11 cellular contexts compared by ENCODE assay signal in the genomic region with DNA sequence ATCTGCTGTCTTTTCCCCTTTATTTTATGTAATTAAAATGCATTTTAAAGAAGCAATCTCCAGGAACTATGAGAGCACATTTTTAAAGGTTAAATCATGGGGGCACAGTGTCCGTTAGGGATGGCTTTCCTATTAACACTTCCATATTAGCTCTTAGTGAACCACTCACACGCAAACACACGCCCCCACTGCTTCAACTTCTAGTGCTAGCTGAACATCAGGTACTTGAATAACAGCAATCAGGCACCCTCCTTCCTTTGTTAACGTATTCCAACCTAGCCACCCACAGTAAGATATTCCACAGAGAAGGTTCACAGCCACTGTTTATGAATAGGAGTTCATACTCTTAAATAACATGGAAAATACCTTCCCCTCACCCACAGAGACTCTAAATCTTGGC. TPM values are rescaled to one million over a fixed set of nuclear protein-coding genes. Genes with fewer than 3 reads are reported as not detected.
A peak's percentile ranks its signal among the peaks of the same experiment; 100 is the strongest.
DNase-seq lines count a peak whose midpoint lies in the region; ATAC-seq and TF ChIP-seq lines count a peak whose summit lies in the region.
"Had no signal": no experiment of that assay in that cellular context is flagged by ENCODE, and none has a peak within 500 bp of the region (broad histone marks: within the 10 kb centered on the region; RNA-seq: fewer than 3 reads in every experiment).

No MANE protein-coding gene starts in this region.

- H3K9ac ChIP-seq in OCI-LY1 (ENCODE audit: low read length) (peak overlapping the region; percentile 41; the same call in 1 of the 2 replicates), trophoblast cell (ENCODE audit: low read length) (no peak overlapping the region)

- peak overlapping the region; percentile 24 for H3K27ac Mint-ChIP-seq in T-helper 2 cell treated with Interferon-gamma antibody and Interleukin-4, amounts not matched to agents 5 μg/mL and 100 μg/mL, for 36 hours
- H3K27ac Mint-ChIP-seq in stimulated activated effector memory CD8-positive, alpha-beta T cell treated with anti-CD3 and anti-CD28 coated beads, Interleukin-12 subunit alpha, Interleukin-12 subunit beta, amount 100 ng/mL, for 72 hours = no peak overlapping the region
- H3K27ac Mint-ChIP-seq: stimulated activated naive CD8-positive, alpha-beta T cell treated with anti-CD3 and anti-CD28 coated beads, Interleukin-15, Interleukin-2, amounts not matched to agents 100 ng/mL and 50 ng/mL, for 24 hours had no signal

- no peak overlapping the region for H2AK5ac ChIP-seq in trophoblast cell (ENCODE audit: low read length)

- H2BK12ac ChIP-seq in trophoblast cell (ENCODE audit: low read length) = no peak overlapping the region

- H3K27ac ChIP-seq in OCI-LY1 (ENCODE audit: low read depth, low read length, poor library complexity, severe bottlenecking) (peak overlapping the region; percentile 64), trophoblast cell (ENCODE audit: low read depth, low read length) (no peak overlapping the region)
- H3K27ac ChIP-seq: heart right ventricle had no signal

- H3K36me3 ChIP-seq in OCI-LY1 (ENCODE audit: insufficient read depth, low read length) (no peaks in the 10 kb centered on the region), trophoblast cell (ENCODE audit: control insufficient read depth in 1 of 2, insufficient read depth in 2 of 2, low read length in 2 of 2) (no peaks in the 10 kb centered on the region)
- H3K36me3 ChIP-seq: heart right ventricle had no signal

- no peak overlapping the region for H4K12ac ChIP-seq in trophoblast cell (ENCODE audit: low read depth, low read length)

- H3K4me1 Mint-ChIP-seq in T-helper 2 cell treated with Interferon-gamma antibody and Interleukin-4, amounts not matched to agents 5 μg/mL and 100 μg/mL, for 36 hours (ENCODE audit: low read depth) = peaks cover 21% of the 10 kb centered on the region
- peaks cover 26% of the 10 kb centered on the region for H3K4me1 Mint-ChIP-seq in stimulated activated effector memory CD8-positive, alpha-beta T cell treated with anti-CD3 and anti-CD28 coated beads, Interleukin-12 subunit alpha, Interleukin-12 subunit beta, amount 100 ng/mL, for 72 hours

- no peak overlapping the region for H4K8ac ChIP-seq in trophoblast cell (ENCODE audit: low read depth, low read length)

- peaks cover 52% of the 10 kb centered on the region for H3K4me1 ChIP-seq in OCI-LY1 (ENCODE audit: insufficient read depth, low read length, severe bottlenecking)
- peaks cover 0 to 3% of the 10 kb centered on the region in 2 experiments for H3K4me1 ChIP-seq in trophoblast cell (ENCODE audit: control insufficient read depth in 1 of 2, insufficient read depth in 2 of 2, low read length in 2 of 2)

- H3K27me3 ChIP-seq in OCI-LY1 (ENCODE audit: insufficient read depth, low read length) (no peaks in the 10 kb centered on the region), trophoblast cell (ENCODE audit: insufficient read depth, low read length) (no peaks in the 10 kb centered on the region)

- H2BK5ac ChIP-seq in trophoblast cell (ENCODE audit: low read depth, low read length, poor library complexity) = no peak overlapping the region

- peak overlapping the region; percentile 54 for H3K4me3 Mint-ChIP-seq in T-helper 2 cell treated with Interferon-gamma antibody and Interleukin-4, amounts not matched to agents 5 μg/mL and 100 μg/mL, for 36 hours
- peak overlapping the region; percentile 38 for H3K4me3 Mint-ChIP-seq in stimulated activated effector memory CD8-positive, alpha-beta T cell treated with anti-CD3 and anti-CD28 coated beads, Interleukin-12 subunit alpha, Interleukin-12 subunit beta, amount 100 ng/mL, for 72 hours

- no peak for TF ChIP-seq CTCF in OCI-LY1 (IDR thresholded peaks at IDR 0.05; ENCODE audit: low read length)

- no peak overlapping the region for H3K23ac ChIP-seq in trophoblast cell (ENCODE audit: low read length)

- no peaks in the 10 kb centered on the region for H4K20me1 ChIP-seq in OCI-LY1 (ENCODE audit: insufficient read depth, low read length)

- WGBS in trophoblast cell (ENCODE audit: extremely low coverage, insufficient coverage, insufficient read length) = no CpG with 5 or more reads among the region's 4 CpGs

- H3K9me3 Mint-ChIP-seq in T-helper 2 cell treated with Interferon-gamma antibody and Interleukin-4, amounts not matched to agents 5 μg/mL and 100 μg/mL, for 36 hours = no peaks in the 10 kb centered on the region
- H3K9me3 Mint-ChIP-seq in stimulated activated effector memory CD8-positive, alpha-beta T cell treated with anti-CD3 and anti-CD28 coated beads, Interleukin-12 subunit alpha, Interleukin-12 subunit beta, amount 100 ng/mL, for 72 hours = no peaks in the 10 kb centered on the region
- H3K9me3 Mint-ChIP-seq: stimulated activated naive CD8-positive, alpha-beta T cell treated with anti-CD3 and anti-CD28 coated beads, Interleukin-15, Interleukin-2, amounts not matched to agents 100 ng/mL and 50 ng/mL, for 24 hours had no signal

- H3K18ac ChIP-seq in trophoblast cell (ENCODE audit: low read length) = no peak overlapping the region

- H3K4me2 ChIP-seq in OCI-LY1 (ENCODE audit: low read length) (peak overlapping the region; percentile 79), trophoblast cell (ENCODE audit: low read length) (no peak overlapping the region)

- no peak for DNase-seq in T-helper 2 cell treated with Interferon-gamma antibody and Interleukin-4, amounts not matched to agents 5 μg/mL and 100 μg/mL, for 36 hours (ENCODE audit: low spot score)
- no peak for DNase-seq in T-helper 2 cell
- DNase-seq in stimulated activated effector memory CD8-positive, alpha-beta T cell treated with anti-CD3 and anti-CD28 coated beads, Interleukin-12 subunit alpha, Interleukin-12 subunit beta, amount 100 ng/mL, for 72 hours (ENCODE audit: low spot score in 2 of 2) = no peak
- DNase-seq in NCI-H345 treated with DMSO at 0.1 percent for 48 hours (lab: John Stamatoyannopoulos, UW; ENCODE audit: unreplicated experiment) = no peak
- no peak for DNase-seq in NCI-H187 treated with DMSO at 0.1 percent for 48 hours (lab: John Stamatoyannopoulos, UW)
- no peak for DNase-seq in trophoblast cell
- DNase-seq: heart right ventricle had no signal

- H3K36me3 Mint-ChIP-seq in T-helper 2 cell treated with Interferon-gamma antibody and Interleukin-4, amounts not matched to agents 5 μg/mL and 100 μg/mL, for 36 hours (ENCODE audit: low read depth) = no peaks in the 10 kb centered on the region
- H3K36me3 Mint-ChIP-seq in stimulated activated effector memory CD8-positive, alpha-beta T cell treated with anti-CD3 and anti-CD28 coated beads, Interleukin-12 subunit alpha, Interleukin-12 subunit beta, amount 100 ng/mL, for 72 hours = no peaks in the 10 kb centered on the region

- H2AFZ ChIP-seq in OCI-LY1 (ENCODE audit: low read length) (no peak overlapping the region), trophoblast cell (ENCODE audit: insufficient read depth, low read length, poor library complexity) (no peak overlapping the region)

- H3K79me1 ChIP-seq in trophoblast cell (ENCODE audit: low read length) = no peaks in the 10 kb centered on the region

- no peaks in the 10 kb centered on the region for H3F3A ChIP-seq in OCI-LY1 (ENCODE audit: insufficient read depth, low read length)

- H3K9me2 ChIP-seq in OCI-LY1 (ENCODE audit: low read depth, low read length) = no peaks in the 10 kb centered on the region

- H3K79me2 ChIP-seq in OCI-LY1 (ENCODE audit: insufficient read depth, low read length) (no peaks in the 10 kb centered on the region), trophoblast cell (ENCODE audit: control insufficient read depth, insufficient read depth, low read length, poor library complexity) (no peaks in the 10 kb centered on the region)

- H3K27me3 Mint-ChIP-seq in T-helper 2 cell treated with Interferon-gamma antibody and Interleukin-4, amounts not matched to agents 5 μg/mL and 100 μg/mL, for 36 hours (ENCODE audit: low read depth) = peaks cover 13% of the 10 kb centered on the region
- H3K27me3 Mint-ChIP-seq: stimulated activated naive CD8-positive, alpha-beta T cell treated with anti-CD3 and anti-CD28 coated beads, Interleukin-15, Interleukin-2, amounts not matched to agents 100 ng/mL and 50 ng/mL, for 24 hours had no signal

- no peak overlapping the region for H3K14ac ChIP-seq in trophoblast cell (ENCODE audit: low read length)

- peak; percentile 15 for ATAC-seq in HG03060 (IDR thresholded peaks at IDR 0.05; ENCODE audit: low read depth, unreplicated experiment)
- ATAC-seq in stimulated activated effector memory CD8-positive, alpha-beta T cell treated with anti-CD3 and anti-CD28 coated beads, Interleukin-12 subunit alpha, Interleukin-12 subunit beta, amount 100 ng/mL, for 72 hours = no peak
- ATAC-seq: heart right ventricle had no signal

- H3K9me3 ChIP-seq in OCI-LY1 (ENCODE audit: low read length) (no peaks in the 10 kb centered on the region), trophoblast cell (ENCODE audit: insufficient read depth, low read depth, low read length) (no peaks in the 10 kb centered on the region)
- H3K9me3 ChIP-seq: heart right ventricle had no signal

- no peak overlapping the region for H4K91ac ChIP-seq in trophoblast cell (ENCODE audit: low read depth, low read length)

- no peak overlapping the region for H2BK120ac ChIP-seq in trophoblast cell (ENCODE audit: insufficient read depth, low read length, poor library complexity)

- H3K4ac ChIP-seq in trophoblast cell (ENCODE audit: low read depth, low read length) = no peak overlapping the region

- peak overlapping the region; percentile 42 for H3K4me3 ChIP-seq in OCI-LY1 (ENCODE audit: low read depth, low read length, poor library complexity, severe bottlenecking)
- no peak overlapping the region for H3K4me3 ChIP-seq in trophoblast cell (ENCODE audit: low read depth, low read length)
- H3K4me3 ChIP-seq: heart right ventricle had no signal

RNA-seq across cellular contexts. Expression of a gene that starts 9.3 kb away (rescaled TPM):
- 0.17 and 0.18 TPM in 2 replicates for polyA plus RNA-seq in trophoblast cell (2013)

RNA-seq across cellular contexts. Expression of a gene that starts 51.3 kb away (rescaled TPM):
- polyA plus RNA-seq in trophoblast cell (2013) = 10.0 TPM in 2 replicates

RNA-seq across cellular contexts. Expression of a gene that starts 59.9 kb away (rescaled TPM):
- not detected in 2 replicates for polyA plus RNA-seq in trophoblast cell (2013)
- polyA plus RNA-seq: H1, heart right ventricle had no signal
